Comparison of ENCODE assay signal across 18 cellular contexts in the genomic region with DNA sequence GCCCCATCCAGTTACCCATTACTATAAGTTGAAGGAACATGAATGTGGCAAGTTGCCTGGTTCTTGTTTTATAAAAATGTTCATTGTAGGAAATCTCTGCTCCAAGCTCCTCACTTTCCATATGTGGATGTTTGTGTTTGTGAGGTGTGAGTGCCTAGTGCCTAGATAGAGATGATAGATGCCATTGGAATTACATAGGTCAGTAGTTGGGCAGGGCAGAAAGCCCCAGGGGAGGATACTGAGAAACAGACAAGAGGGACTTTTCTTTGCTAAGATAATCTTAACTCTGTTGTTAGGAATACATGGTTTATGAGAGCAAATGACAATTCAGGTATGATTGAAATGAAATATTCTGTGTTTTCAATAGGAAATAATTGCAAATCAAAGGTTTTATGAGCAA.
DNase-seq lines count a peak whose midpoint lies in the region; ATAC-seq, FAIRE-seq and TF ChIP-seq lines count a peak whose summit lies in the region.
"Had no signal": no experiment of that assay in that cellular context is flagged by ENCODE, and none has a peak within 500 bp of the region (broad histone marks: within the 10 kb centered on the region; RNA-seq: fewer than 3 reads in every experiment).

No MANE protein-coding gene starts in this region.

- intact Hi-C loops in sigmoid colon (cut with DNase I): no loop called here

- H2AFZ ChIP-seq in keratinocyte (ENCODE audit: control insufficient read depth, low read length) (no peak overlapping the region), trophoblast cell (ENCODE audit: insufficient read depth, low read length, poor library complexity) (no peak overlapping the region)

- no peaks in the 10 kb centered on the region for H3K9me1 ChIP-seq in keratinocyte (ENCODE audit: control insufficient read depth, extremely low read depth, insufficient read depth, low read length)

- no peak overlapping the region for H4K12ac ChIP-seq in trophoblast cell (ENCODE audit: low read depth, low read length)

- H3K4me3 ChIP-seq in bronchial epithelial cell (ENCODE audit: low read depth, low read length): no peak overlapping the region
- H3K4me3 ChIP-seq in keratinocyte (ENCODE audit: control insufficient read depth in 2 of 3, extremely low read depth in 1 of 3, insufficient read depth in 2 of 3, low read depth in 1 of 3, low read length in 3 of 3): no peak overlapping the region
- no peak overlapping the region for H3K4me3 ChIP-seq in trophoblast cell (ENCODE audit: low read depth, low read length)
- no peak overlapping the region for H3K4me3 ChIP-seq in sigmoid colon
- no peak overlapping the region for H3K4me3 ChIP-seq in Peyer's patch
- H3K4me3 ChIP-seq: HAP-1 had no signal

- no peak for TF ChIP-seq EP300 in sigmoid colon (IDR thresholded peaks at IDR 0.05)

- H2BK120ac ChIP-seq in trophoblast cell (ENCODE audit: insufficient read depth, low read length, poor library complexity): no peak overlapping the region

- TF ChIP-seq CTCF in RWPE1 (conservative IDR thresholded peaks at IDR 0.05; ENCODE audit: low read depth): no peak
- no peak for TF ChIP-seq CTCF in bronchial epithelial cell (IDR thresholded peaks at IDR 0.05; ENCODE audit: insufficient read depth, low read length, severe bottlenecking)
- no peak for TF ChIP-seq CTCF in keratinocyte (optimal IDR thresholded peaks at IDR 0.05 in 1 of 3, IDR thresholded peaks at IDR 0.05 in 1 of 3, conservative IDR thresholded peaks at IDR 0.05 in 1 of 3; ENCODE audit: extremely low read depth in 1 of 3, insufficient read depth in 2 of 3, low read length in 3 of 3)
- no peak for TF ChIP-seq CTCF in sigmoid colon (IDR thresholded peaks at IDR 0.05)
- TF ChIP-seq CTCF in Peyer's patch (IDR thresholded peaks at IDR 0.05): no peak

- H2BK12ac ChIP-seq in trophoblast cell (ENCODE audit: low read length): no peak overlapping the region

- H3K27me3 ChIP-seq in bronchial epithelial cell (ENCODE audit: control insufficient read depth, insufficient read depth, low read length) (no peaks in the 10 kb centered on the region), keratinocyte (ENCODE audit: control insufficient read depth, extremely low read depth, insufficient read depth, low read length) (no peaks in the 10 kb centered on the region), trophoblast cell (ENCODE audit: insufficient read depth, low read length) (no peaks in the 10 kb centered on the region), sigmoid colon (no peaks in the 10 kb centered on the region), Peyer's patch (no peaks in the 10 kb centered on the region)

- H3K18ac ChIP-seq in trophoblast cell (ENCODE audit: low read length): no peak overlapping the region

- H3K9ac ChIP-seq in keratinocyte (ENCODE audit: control insufficient read depth, extremely low read depth, insufficient read depth, low read length): no peak overlapping the region
- H3K9ac ChIP-seq in trophoblast cell (ENCODE audit: low read length): no peak overlapping the region

- peak overlapping the region; percentile 11 for H3K4me2 ChIP-seq in keratinocyte (ENCODE audit: control insufficient read depth, extremely low read depth, insufficient read depth, low read depth, low read length)
- no peak overlapping the region for H3K4me2 ChIP-seq in trophoblast cell (ENCODE audit: low read length)

- H4K91ac ChIP-seq in trophoblast cell (ENCODE audit: low read depth, low read length): no peak overlapping the region

- H3K79me2 ChIP-seq in keratinocyte (ENCODE audit: control insufficient read depth, insufficient read depth, low read length): no peaks in the 10 kb centered on the region
- H3K79me2 ChIP-seq in trophoblast cell (ENCODE audit: control insufficient read depth, insufficient read depth, low read length, poor library complexity): no peaks in the 10 kb centered on the region

- H4K8ac ChIP-seq in trophoblast cell (ENCODE audit: low read depth, low read length): no peak overlapping the region

- CTCF ChIA-PET in RWPE1 (lab: Yijun Ruan, JAX): interaction anchor here (0.6 to 0.7 kb wide), 2 partner anchors 52 to 187 kb away, joined by 3 to 5 read pairs; no protein-coding TSS in a partner anchor

- no peak overlapping the region for H3K23ac ChIP-seq in trophoblast cell (ENCODE audit: low read length)

- H3K14ac ChIP-seq in trophoblast cell (ENCODE audit: low read length): no peak overlapping the region

- dilution Hi-C loops in keratinocyte (cut with MboI; ENCODE audit: extremely low pct_ligation_motif_present, low sequenced_read_pairs): no loop called here

- H3K36me3 ChIP-seq in bronchial epithelial cell (ENCODE audit: control insufficient read depth, insufficient read depth, low read length): no peaks in the 10 kb centered on the region
- no peaks in the 10 kb centered on the region for H3K36me3 ChIP-seq in keratinocyte (ENCODE audit: control insufficient read depth in 2 of 2, extremely low read depth in 1 of 2, insufficient read depth in 2 of 2, low read length in 2 of 2)
- H3K36me3 ChIP-seq in trophoblast cell (ENCODE audit: control insufficient read depth in 1 of 2, insufficient read depth in 2 of 2, low read length in 2 of 2): no peaks in the 10 kb centered on the region
- no peaks in the 10 kb centered on the region for H3K36me3 ChIP-seq in sigmoid colon
- H3K36me3 ChIP-seq in Peyer's patch: no peaks in the 10 kb centered on the region
- H3K36me3 ChIP-seq: HAP-1 had no signal

- DNase-seq in RWPE1 (ENCODE audit: low spot score): peak; percentile 8
- peak; percentile 65 for DNase-seq in bronchial epithelial cell (ENCODE audit: low read depth)
- no peak for DNase-seq in keratinocyte (ENCODE audit: low read depth, low spot score)
- peak; percentile 50 to 67 for DNase-seq in trophoblast cell
- no peak for DNase-seq in sigmoid colon
- no peak for DNase-seq in Peyer's patch
- DNase-seq: C1 segment of cervical spinal cord; Calu3; CD4-positive, alpha-beta memory T cell; COR-L47; DMS53; DMS79 treated with DMSO at 0.1 percent for 48 hours; GOT3; HFFc6 had no signal

- peaks cover 2% of the 10 kb centered on the region for H3K79me1 ChIP-seq in trophoblast cell (ENCODE audit: low read length)

- H3K9me3 ChIP-seq in keratinocyte (ENCODE audit: control insufficient read depth, low read depth, low read length) (no peaks in the 10 kb centered on the region), trophoblast cell (ENCODE audit: insufficient read depth, low read depth, low read length) (no peaks in the 10 kb centered on the region), sigmoid colon (no peaks in the 10 kb centered on the region), Peyer's patch (no peaks in the 10 kb centered on the region)
- H3K9me3 ChIP-seq: HAP-1 had no signal

- TF ChIP-seq POLR2A in sigmoid colon (IDR thresholded peaks at IDR 0.05): no peak
- TF ChIP-seq POLR2A in Peyer's patch (IDR thresholded peaks at IDR 0.05): no peak

- no peaks in the 10 kb centered on the region for H4K20me1 ChIP-seq in keratinocyte (ENCODE audit: control insufficient read depth, extremely low read depth, insufficient read depth, low read length)

- POLR2A ChIA-PET in RWPE1 (lab: Yijun Ruan, JAX; ENCODE audit: low non-redundant PET): no interaction called here

- FAIRE-seq in bronchial epithelial cell (lab: Jason Lieb, UNC) (no peak), keratinocyte (lab: Jason Lieb, UNC) (peak; percentile 34)
- FAIRE-seq: GM12892, H54 had no signal

- H3K4ac ChIP-seq in trophoblast cell (ENCODE audit: low read depth, low read length): no peak overlapping the region

- ATAC-seq in HG03565 (IDR thresholded peaks at IDR 0.05; ENCODE audit: unreplicated experiment): no peak

- H2BK5ac ChIP-seq in trophoblast cell (ENCODE audit: low read depth, low read length, poor library complexity): no peak overlapping the region

- H3K4me1 ChIP-seq in keratinocyte (ENCODE audit: control insufficient read depth, extremely low read depth, insufficient read depth, low read length): peaks cover 8% of the 10 kb centered on the region
- H3K4me1 ChIP-seq in trophoblast cell (ENCODE audit: control insufficient read depth in 1 of 2, insufficient read depth in 2 of 2, low read length in 2 of 2): peaks cover 0 to 2% of the 10 kb centered on the region in 2 experiments
- H3K4me1 ChIP-seq in sigmoid colon: peaks cover 0 to 5% (median 0%) of the 10 kb centered on the region in 4 donors
- H3K4me1 ChIP-seq in Peyer's patch: peaks cover 0 to 11% (median 0%) of the 10 kb centered on the region in 4 donors
- H3K4me1 ChIP-seq: HAP-1 had no signal

- no peak overlapping the region for H3K27ac ChIP-seq in RWPE1
- H3K27ac ChIP-seq in keratinocyte (ENCODE audit: control insufficient read depth, insufficient read depth, low read length): no peak overlapping the region
- H3K27ac ChIP-seq in trophoblast cell (ENCODE audit: low read depth, low read length): no peak overlapping the region
- no peak overlapping the region for H3K27ac ChIP-seq in sigmoid colon
- H3K27ac ChIP-seq in Peyer's patch: no peak overlapping the region

- H2AK5ac ChIP-seq in trophoblast cell (ENCODE audit: low read length): no peak overlapping the region

Comparison
In these comparisons a context has a peak if more than half of its experiments do, and no peak if none do; other contexts are left out.
1. DNase-seq: peak in RWPE1 (single experiment), bronchial epithelial cell (single experiment) and trophoblast cell (2 of 2); none in keratinocyte (single experiment), sigmoid colon (single experiment) and Peyer's patch (0 of 3).